In the genomic region with DNA sequence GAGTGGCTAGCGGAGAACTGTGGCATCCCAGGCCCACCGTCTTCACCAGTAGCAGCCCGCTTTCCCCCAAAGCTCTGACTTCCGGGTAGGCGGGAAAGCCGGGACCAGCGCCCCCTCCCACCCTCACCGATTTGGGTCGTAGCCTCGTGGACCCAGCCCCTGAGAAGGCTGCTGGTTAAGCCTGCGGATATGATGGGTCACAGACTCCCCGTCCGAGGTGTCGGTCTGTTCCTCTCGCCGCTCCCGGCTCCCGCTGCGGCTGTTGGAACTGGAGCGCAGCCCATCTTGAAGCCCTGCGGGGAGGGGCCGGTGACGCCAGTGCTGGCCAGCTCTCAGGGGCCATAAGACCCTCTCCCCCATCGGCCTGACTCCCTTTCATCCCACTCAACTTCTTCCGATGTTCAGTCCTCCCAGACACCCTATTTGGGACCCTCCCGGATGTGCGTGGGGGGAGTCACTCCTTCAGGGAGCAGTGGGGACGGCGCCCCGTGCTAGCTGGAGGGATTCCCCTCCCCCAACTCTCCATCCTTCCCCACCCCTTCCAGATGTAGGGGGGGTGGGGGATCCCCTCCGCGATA, we compare ENCODE assay signal across 8 cellular contexts. TPM values are rescaled to one million over a fixed set of nuclear protein-coding genes. Genes with fewer than 3 reads are reported as not detected.
DNase-seq lines count a peak whose midpoint lies in the region; TF ChIP-seq lines count a peak whose summit lies in the region.

No MANE protein-coding gene starts in this region.

- no peak overlapping the region for H4K91ac ChIP-seq in neuronal stem cell (ENCODE audit: low read depth, low read length, poor library complexity)

- peak overlapping the region; percentile 98 for H2BK120ac ChIP-seq in neuronal stem cell (ENCODE audit: low read depth, low read length)

- H2AK5ac ChIP-seq in neuronal stem cell (ENCODE audit: low read depth, low read length) = peak overlapping the region; percentile 30

- H3K36me3 ChIP-seq in DOHH2 (ENCODE audit: control insufficient read depth, low read length) (peaks cover 78% of the 10 kb centered on the region), neuronal stem cell (replicated peaks in 1 of 2; ENCODE audit: control insufficient read depth in 2 of 2, insufficient read depth in 2 of 2, low read length in 2 of 2) (peaks cover 16 to 60% of the 10 kb centered on the region in 2 donors)

- peaks cover 12% of the 10 kb centered on the region; the same call in 1 of the 2 replicates for H4K20me1 ChIP-seq in DOHH2 (ENCODE audit: control insufficient read depth, insufficient read depth, low read depth, low read length)

- H3K4me1 ChIP-seq in DOHH2 (ENCODE audit: control insufficient read depth, low read length) (peaks cover 21% of the 10 kb centered on the region), neuronal stem cell (ENCODE audit: control insufficient read depth in 2 of 2, insufficient read depth in 1 of 2, low read depth in 1 of 2, low read length in 2 of 2) (peaks cover 0 to 7% of the 10 kb centered on the region in 2 donors)

- H3K4me1 Mint-ChIP-seq in activated naive CD4-positive, alpha-beta T cell treated with anti-CD3 and anti-CD28 coated beads, Interleukin-2, amount 50 U/mL, for 24 hours = peaks cover 50% of the 10 kb centered on the region
- H3K4me1 Mint-ChIP-seq in glutamatergic neuron (ENCODE audit: low read depth, unreplicated experiment) = peaks cover 3% of the 10 kb centered on the region

- no peaks in the 10 kb centered on the region for H3K9me3 Mint-ChIP-seq in activated naive CD4-positive, alpha-beta T cell treated with anti-CD3 and anti-CD28 coated beads, Interleukin-2, amount 50 U/mL, for 24 hours
- H3K9me3 Mint-ChIP-seq in glutamatergic neuron (ENCODE audit: unreplicated experiment) = peaks cover 6% of the 10 kb centered on the region

- H3K4me3 ChIP-seq in DOHH2 (ENCODE audit: low read length) (peak overlapping the region; percentile 98), neuronal stem cell (ENCODE audit: low read length in 2 of 2) (peak overlapping the region; percentile 90 to 95)

- H3K4me2 ChIP-seq in DOHH2 (ENCODE audit: low read length) (peak overlapping the region; percentile 90), neuronal stem cell (ENCODE audit: insufficient read depth, low read length, poor library complexity, severe bottlenecking) (peak overlapping the region; percentile 89)

- TF ChIP-seq CTCF in DOHH2 (IDR thresholded peaks at IDR 0.05; ENCODE audit: low read depth, low read length, poor library complexity, severe bottlenecking) (no peak), glutamatergic neuron (IDR thresholded peaks at IDR 0.05; ENCODE audit: partially characterized antibody, unreplicated experiment) (no peak), GM10266 (IDR thresholded peaks at IDR 0.05; ENCODE audit: control insufficient read depth, insufficient read depth, low read depth, missing control alignments) (no peak)

- peak; percentile 13 for DNase-seq in HS-5 (ENCODE audit: low read depth)
- peak; percentile 54 for DNase-seq in glutamatergic neuron
- no peak for DNase-seq in neuronal stem cell (ENCODE audit: low spot score)
- DNase-seq in AML-193 (lab: John Stamatoyannopoulos, UW) = no peak
- DNase-seq in SKM-1 treated with dmso at 0.1 percent for 144 hours (lab: John Stamatoyannopoulos, UW; ENCODE audit: unreplicated experiment) = no peak
- no peak for DNase-seq in GM10266 (ENCODE audit: extremely low spot score)

- H3K9me2 ChIP-seq in DOHH2 (replicated peaks; ENCODE audit: control insufficient read depth, low read length) = no peaks in the 10 kb centered on the region

- WGBS in neuronal stem cell (ENCODE audit: extremely low coverage in 2 of 2, insufficient read length in 2 of 2, insufficient replicate concordance in 1 of 2), 2 donors = no CpG with 5 or more reads among the region's 32 CpGs

- H3K4ac ChIP-seq in neuronal stem cell (ENCODE audit: low read length) = no peak overlapping the region

- peak overlapping the region; percentile 98 for H3K9ac ChIP-seq in neuronal stem cell (ENCODE audit: low read depth, low read length, poor library complexity)

- H3K27me3 ChIP-seq in DOHH2 (ENCODE audit: control insufficient read depth, low read length) = no peaks in the 10 kb centered on the region
- H3K27me3 ChIP-seq in neuronal stem cell (ENCODE audit: control insufficient read depth in 3 of 3, insufficient read depth in 3 of 3, low read depth in 1 of 3, low read length in 3 of 3) = no peaks in the 10 kb centered on the region

- H3K79me1 ChIP-seq in neuronal stem cell (ENCODE audit: low read depth, low read length) = peaks cover 6% of the 10 kb centered on the region

- no peaks in the 10 kb centered on the region for H3K27me3 Mint-ChIP-seq in activated naive CD4-positive, alpha-beta T cell treated with anti-CD3 and anti-CD28 coated beads, Interleukin-2, amount 50 U/mL, for 24 hours
- peaks cover 7% of the 10 kb centered on the region for H3K27me3 Mint-ChIP-seq in glutamatergic neuron (ENCODE audit: unreplicated experiment)

- H2AFZ ChIP-seq in neuronal stem cell (ENCODE audit: low read length) = peak overlapping the region; percentile 100

- H3K27ac ChIP-seq in DOHH2 (ENCODE audit: low read depth, low read length) (peak overlapping the region; percentile 90), neuronal stem cell (replicated peaks; ENCODE audit: low read length) (peak overlapping the region; percentile 95)

- peaks cover 15% of the 10 kb centered on the region for H3K36me3 Mint-ChIP-seq in activated naive CD4-positive, alpha-beta T cell treated with anti-CD3 and anti-CD28 coated beads, Interleukin-2, amount 50 U/mL, for 24 hours
- no peaks in the 10 kb centered on the region for H3K36me3 Mint-ChIP-seq in glutamatergic neuron (ENCODE audit: unreplicated experiment)

- peak overlapping the region; percentile 97 for H2BK5ac ChIP-seq in neuronal stem cell (ENCODE audit: low read length)

- H3K79me2 ChIP-seq in DOHH2 (ENCODE audit: control insufficient read depth, low read length) = peaks cover 47% of the 10 kb centered on the region

- H3K27ac Mint-ChIP-seq in activated naive CD4-positive, alpha-beta T cell treated with anti-CD3 and anti-CD28 coated beads, Interleukin-2, amount 50 U/mL, for 24 hours = peak overlapping the region; percentile 100
- H3K27ac Mint-ChIP-seq in glutamatergic neuron (ENCODE audit: unreplicated experiment) = no peak overlapping the region

- peak overlapping the region; percentile 97 for H3K23ac ChIP-seq in neuronal stem cell (ENCODE audit: low read depth, low read length, poor library complexity)

- no peak overlapping the region for H2BK12ac ChIP-seq in neuronal stem cell (ENCODE audit: low read length)

- H3K18ac ChIP-seq in neuronal stem cell (ENCODE audit: low read length) = peak overlapping the region; percentile 99

- no peaks in the 10 kb centered on the region for H3K9me3 ChIP-seq in DOHH2 (ENCODE audit: control insufficient read depth, insufficient read depth, low read length)
- H3K9me3 ChIP-seq in neuronal stem cell (replicated peaks in 1 of 2; ENCODE audit: control insufficient read depth in 2 of 2, insufficient read depth in 1 of 2, low read depth in 1 of 2, low read length in 2 of 2) = no peaks in the 10 kb centered on the region

- no peak overlapping the region for H2BK15ac ChIP-seq in neuronal stem cell (ENCODE audit: low read length)

- no peak overlapping the region for H4K8ac ChIP-seq in neuronal stem cell (ENCODE audit: low read depth, low read length)

- H3K14ac ChIP-seq in neuronal stem cell (ENCODE audit: low read length) = no peak overlapping the region

- H3K4me3 Mint-ChIP-seq in activated naive CD4-positive, alpha-beta T cell treated with anti-CD3 and anti-CD28 coated beads, Interleukin-2, amount 50 U/mL, for 24 hours = peak overlapping the region; percentile 100
- peak overlapping the region; percentile 100 for H3K4me3 Mint-ChIP-seq in glutamatergic neuron (ENCODE audit: unreplicated experiment)

- H3F3A ChIP-seq in DOHH2 (ENCODE audit: control insufficient read depth, insufficient read depth) = peaks cover 9% of the 10 kb centered on the region

RNA-seq across cellular contexts. Expression of gene GNL1, which starts 0.8 kb away (rescaled TPM):
- total RNA-seq in glutamatergic neuron (ENCODE audit: unreplicated experiment) = 42.1 TPM
- 22.0 TPM for polyA plus RNA-seq in neuronal stem cell (2013, experiment 1 of 2)
- 21.0 TPM for polyA plus RNA-seq in neuronal stem cell (2013, experiment 2 of 2)

RNA-seq across cellular contexts. Expression of gene PRR3, which starts 1.6 kb away (rescaled TPM):
- total RNA-seq in glutamatergic neuron (ENCODE audit: unreplicated experiment) = 34.7 TPM
- polyA plus RNA-seq in neuronal stem cell (2013, experiment 1 of 2) = 44.2 TPM
- polyA plus RNA-seq in neuronal stem cell (2013, experiment 2 of 2) = 43.6 TPM

RNA-seq across cellular contexts. Expression of gene ABCF1, which starts 15.7 kb away (rescaled TPM):
- 62.7 TPM for total RNA-seq in glutamatergic neuron (ENCODE audit: unreplicated experiment)
- 66.4 TPM for polyA plus RNA-seq in neuronal stem cell (2013, experiment 1 of 2)
- polyA plus RNA-seq in neuronal stem cell (2013, experiment 2 of 2) = 63.9 TPM

Comparison
In these comparisons a context has a peak if more than half of its experiments do, and no peak if none do; other contexts are left out.
1. DNase-seq: peak in HS-5 (single experiment) and glutamatergic neuron (single experiment); none in neuronal stem cell (single experiment), AML-193 (0 of 2), SKM-1 treated with dmso at 0.1 percent for 144 hours (single experiment) and GM10266 (single experiment).